1 cellular context compared by ENCODE assay signal in genomic region chr17:17811381-17812210, GRCh38.
TF ChIP-seq lines count a peak whose summit lies in the region.

No MANE protein-coding gene starts in this region.

TF ChIP-seq in HepG2, 621 proteins besides CTCF, POLR2A, EP300 and RAD21 (continued from another document):
- 0 out of 2 replicates have a peak, but pooled peaks have one; percentile 6 for TF ChIP-seq ZFX (CRISPR knock-in tag; IDR thresholded peaks at IDR 0.05; ENCODE audit: low read depth)
- TF ChIP-seq SIN3A (IDR thresholded peaks at IDR 0.05; ENCODE audit: borderline replicate concordance, low read depth, low read length) = peak; percentile 31; the same call in 1 of the 2 replicates
- TF ChIP-seq ZNF549 (CRISPR knock-in tag; IDR thresholded peaks at IDR 0.05) = no peak
- no peak for TF ChIP-seq ZNF451 (CRISPR knock-in tag; IDR thresholded peaks at IDR 0.05)
- no peak for TF ChIP-seq ZNF710 (CRISPR knock-in tag; IDR thresholded peaks at IDR 0.05; ENCODE audit: borderline replicate concordance)
- no peak for TF ChIP-seq ZNF558 (CRISPR knock-in tag; IDR thresholded peaks at IDR 0.05; ENCODE audit: borderline replicate concordance)
- TF ChIP-seq, protein P1, sequence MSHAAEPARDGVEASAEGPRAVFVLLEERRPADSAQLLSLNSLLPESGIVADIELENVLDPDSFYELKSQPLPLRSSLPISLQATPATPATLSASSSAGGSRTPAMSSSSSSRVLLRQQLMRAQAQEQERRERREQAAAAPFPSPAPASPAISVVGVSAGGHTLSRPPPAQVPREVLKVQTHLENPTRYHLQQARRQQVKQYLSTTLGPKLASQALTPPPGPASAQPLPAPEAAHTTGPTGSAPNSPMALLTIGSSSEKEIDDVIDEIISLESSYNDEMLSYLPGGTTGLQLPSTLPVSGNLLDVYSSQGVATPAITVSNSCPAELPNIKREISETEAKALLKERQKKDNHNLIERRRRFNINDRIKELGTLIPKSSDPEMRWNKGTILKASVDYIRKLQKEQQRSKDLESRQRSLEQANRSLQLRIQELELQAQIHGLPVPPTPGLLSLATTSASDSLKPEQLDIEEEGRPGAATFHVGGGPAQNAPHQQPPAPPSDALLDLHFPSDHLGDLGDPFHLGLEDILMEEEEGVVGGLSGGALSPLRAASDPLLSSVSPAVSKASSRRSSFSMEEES (CRISPR knock-in tag; IDR thresholded peaks at IDR 0.05) = no peak
- no peak for TF ChIP-seq ZFP36 (IDR thresholded peaks at IDR 0.05; ENCODE audit: borderline replicate concordance, low read depth, low read length, partially characterized antibody)
- TF ChIP-seq, protein P2, sequence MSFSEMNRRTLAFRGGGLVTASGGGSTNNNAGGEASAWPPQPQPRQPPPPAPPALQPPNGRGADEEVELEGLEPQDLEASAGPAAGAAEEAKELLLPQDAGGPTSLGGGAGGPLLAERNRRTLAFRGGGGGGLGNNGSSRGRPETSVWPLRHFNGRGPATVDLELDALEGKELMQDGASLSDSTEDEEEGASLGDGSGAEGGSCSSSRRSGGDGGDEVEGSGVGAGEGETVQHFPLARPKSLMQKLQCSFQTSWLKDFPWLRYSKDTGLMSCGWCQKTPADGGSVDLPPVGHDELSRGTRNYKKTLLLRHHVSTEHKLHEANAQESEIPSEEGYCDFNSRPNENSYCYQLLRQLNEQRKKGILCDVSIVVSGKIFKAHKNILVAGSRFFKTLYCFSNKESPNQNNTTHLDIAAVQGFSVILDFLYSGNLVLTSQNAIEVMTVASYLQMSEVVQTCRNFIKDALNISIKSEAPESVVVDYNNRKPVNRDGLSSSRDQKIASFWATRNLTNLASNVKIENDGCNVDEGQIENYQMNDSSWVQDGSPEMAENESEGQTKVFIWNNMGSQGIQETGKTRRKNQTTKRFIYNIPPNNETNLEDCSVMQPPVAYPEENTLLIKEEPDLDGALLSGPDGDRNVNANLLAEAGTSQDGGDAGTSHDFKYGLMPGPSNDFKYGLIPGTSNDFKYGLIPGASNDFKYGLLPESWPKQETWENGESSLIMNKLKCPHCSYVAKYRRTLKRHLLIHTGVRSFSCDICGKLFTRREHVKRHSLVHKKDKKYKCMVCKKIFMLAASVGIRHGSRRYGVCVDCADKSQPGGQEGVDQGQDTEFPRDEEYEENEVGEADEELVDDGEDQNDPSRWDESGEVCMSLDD (CRISPR knock-in tag; IDR thresholded peaks at IDR 0.05; ENCODE audit: borderline replicate concordance) = no peak
- TF ChIP-seq PAWR (CRISPR knock-in tag; IDR thresholded peaks at IDR 0.05; ENCODE audit: borderline replicate concordance) = no peak
- no peak for TF ChIP-seq ZMYM3 (CRISPR knock-in tag; IDR thresholded peaks at IDR 0.05)
- TF ChIP-seq ZSCAN25 (CRISPR knock-in tag; IDR thresholded peaks at IDR 0.05) = 0 out of 2 replicates have a peak, but pooled peaks have one; percentile 11
- TF ChIP-seq ARID4A (CRISPR knock-in tag; IDR thresholded peaks at IDR 0.05; ENCODE audit: borderline replicate concordance) = peak; percentile 42; the same call in 1 of the 2 replicates
- no peak for TF ChIP-seq ZNF781 (CRISPR knock-in tag; IDR thresholded peaks at IDR 0.05; ENCODE audit: borderline replicate concordance, not compliant biosample characterization)
- no peak for TF ChIP-seq CREM (IDR thresholded peaks at IDR 0.05)
- no peak for TF ChIP-seq CREM (CRISPR knock-in tag; IDR thresholded peaks at IDR 0.05)
- no peak for TF ChIP-seq ZSCAN29 (CRISPR knock-in tag; conservative IDR thresholded peaks at IDR 0.05)
- TF ChIP-seq LCORL (IDR thresholded peaks at IDR 0.05) = no peak
- peak; percentile 77 for TF ChIP-seq LCORL (CRISPR knock-in tag; IDR thresholded peaks at IDR 0.05)
- no peak for TF ChIP-seq ZNF891 (CRISPR knock-in tag; IDR thresholded peaks at IDR 0.05)
- no peak for TF ChIP-seq SIX4 (CRISPR knock-in tag; IDR thresholded peaks at IDR 0.05)
- peak; percentile 32 for TF ChIP-seq PHF5A (CRISPR knock-in tag; IDR thresholded peaks at IDR 0.05; ENCODE audit: low read depth, unreplicated experiment)
- no peak for TF ChIP-seq KMT2A (CRISPR knock-in tag; IDR thresholded peaks at IDR 0.05)
- no peak for TF ChIP-seq BRCA1 (CRISPR knock-in tag; IDR thresholded peaks at IDR 0.05)
- no peak for TF ChIP-seq RELA (CRISPR knock-in tag; IDR thresholded peaks at IDR 0.05)
- TF ChIP-seq POLR2AphosphoS2 (IDR thresholded peaks at IDR 0.05; ENCODE audit: low read depth, low read length) = no peak
- 0 out of 2 replicates have a peak, but pooled peaks have one; percentile 45 for TF ChIP-seq ZNF746 (CRISPR knock-in tag; IDR thresholded peaks at IDR 0.05)
- no peak for TF ChIP-seq ADNP (CRISPR knock-in tag; IDR thresholded peaks at IDR 0.05)
- TF ChIP-seq ZNF556 (CRISPR knock-in tag; IDR thresholded peaks at IDR 0.05; ENCODE audit: borderline replicate concordance) = no peak
- TF ChIP-seq ZNF687 (CRISPR knock-in tag; IDR thresholded peaks at IDR 0.05) = peak; percentile 74
- TF ChIP-seq, protein P3, sequence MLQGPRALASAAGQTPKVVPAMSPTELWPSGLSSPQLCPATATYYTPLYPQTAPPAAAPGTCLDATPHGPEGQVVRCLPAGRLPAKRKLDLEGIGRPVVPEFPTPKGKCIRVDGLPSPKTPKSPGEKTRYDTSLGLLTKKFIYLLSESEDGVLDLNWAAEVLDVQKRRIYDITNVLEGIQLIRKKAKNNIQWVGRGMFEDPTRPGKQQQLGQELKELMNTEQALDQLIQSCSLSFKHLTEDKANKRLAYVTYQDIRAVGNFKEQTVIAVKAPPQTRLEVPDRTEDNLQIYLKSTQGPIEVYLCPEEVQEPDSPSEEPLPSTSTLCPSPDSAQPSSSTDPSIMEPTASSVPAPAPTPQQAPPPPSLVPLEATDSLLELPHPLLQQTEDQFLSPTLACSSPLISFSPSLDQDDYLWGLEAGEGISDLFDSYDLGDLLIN (CRISPR knock-in tag; IDR thresholded peaks at IDR 0.05; ENCODE audit: borderline replicate concordance) = no peak
- TF ChIP-seq MIER2 (CRISPR knock-in tag; IDR thresholded peaks at IDR 0.05) = no peak
- TF ChIP-seq SKI (IDR thresholded peaks at IDR 0.05; ENCODE audit: partially characterized antibody) = no peak
- 0 out of 2 replicates have a peak, but pooled peaks have one; percentile 47 for TF ChIP-seq ZNF607 (CRISPR knock-in tag; IDR thresholded peaks at IDR 0.05; ENCODE audit: borderline replicate concordance)
- no peak for TF ChIP-seq ZNF564 (CRISPR knock-in tag; IDR thresholded peaks at IDR 0.05)
- peak; percentile 1 for TF ChIP-seq SRSF1 (optimal IDR thresholded peaks at IDR 0.05; ENCODE audit: low read depth, low read length)
- peak; percentile 64 for TF ChIP-seq PRPF4 (IDR thresholded peaks at IDR 0.05; ENCODE audit: low read depth, low read length, poor library complexity, severe bottlenecking)
